In the genomic region with DNA sequence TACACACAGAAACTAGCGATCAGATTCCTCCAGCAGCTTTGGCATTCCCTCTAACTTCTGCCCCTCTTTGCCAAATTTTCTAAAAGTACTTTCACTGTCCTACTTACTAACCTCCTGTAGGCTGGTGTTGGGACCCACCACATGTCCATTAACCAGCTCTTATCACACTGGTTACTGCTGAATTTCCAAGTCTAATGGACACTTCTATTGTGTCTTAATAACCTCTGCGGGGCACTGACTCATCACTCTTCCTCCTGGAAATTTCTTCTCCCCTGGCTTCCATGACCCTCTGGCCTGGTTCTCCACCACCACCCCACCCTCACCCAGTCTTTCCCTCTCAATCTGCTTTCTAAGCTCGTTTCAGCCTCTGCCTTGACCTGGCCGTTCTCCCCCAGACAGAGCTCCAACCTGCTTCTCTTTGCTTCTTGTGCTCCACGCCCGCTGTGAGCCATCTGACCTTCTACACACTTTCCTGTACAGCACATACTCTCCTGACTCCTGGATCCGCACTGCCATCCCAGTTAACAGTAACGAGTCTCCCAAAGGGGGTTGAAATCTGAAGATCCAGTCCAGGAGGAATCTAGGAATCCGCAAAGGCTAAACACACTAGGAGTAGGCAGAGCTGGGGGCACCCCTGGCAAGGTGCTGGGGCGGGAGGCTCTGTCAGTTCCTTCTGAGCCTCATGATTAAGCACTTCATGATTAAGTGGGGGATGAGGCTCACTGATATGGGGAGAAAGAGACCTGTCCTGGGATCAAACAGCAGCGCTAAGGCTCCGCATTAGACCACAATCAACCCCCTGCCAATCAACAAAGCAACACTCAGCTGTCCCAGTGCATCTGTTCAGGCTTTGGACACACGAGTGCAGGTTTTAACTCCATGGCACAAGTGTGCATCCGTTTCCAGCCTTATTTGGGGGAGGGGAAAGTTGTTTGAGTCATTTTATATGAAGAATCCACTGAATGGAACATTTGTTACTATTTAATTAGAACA, we compare ENCODE assay signal across 22 cellular contexts.
DNase-seq lines count a peak whose midpoint lies in the region; ATAC-seq lines count a peak whose summit lies in the region.
"Had no signal": no experiment of that assay in that cellular context is flagged by ENCODE, and none has a peak within 500 bp of the region (broad histone marks: within the 10 kb centered on the region; RNA-seq: fewer than 3 reads in every experiment).

No MANE protein-coding gene starts in this region.

- H3K4me3 ChIP-seq in subcutaneous abdominal adipose tissue (ENCODE audit: low read depth in 1 of 5, low read length in 5 of 5) = peak overlapping the region in 2 of 5 donors; percentile 36 to 42
- H3K4me3 ChIP-seq: ascending aorta, esophagus muscularis mucosa, pancreas, spleen, upper lobe of left lung had no signal

- no peaks in the 10 kb centered on the region for H3K36me3 ChIP-seq in subcutaneous abdominal adipose tissue (ENCODE audit: control insufficient read depth in 5 of 5, insufficient read depth in 5 of 5, low read length in 5 of 5)
- H3K36me3 ChIP-seq: ascending aorta, esophagus muscularis mucosa, pancreas, spleen, upper lobe of left lung had no signal

- no peaks in the 10 kb centered on the region for H3K9me3 ChIP-seq in subcutaneous abdominal adipose tissue (ENCODE audit: control insufficient read depth in 5 of 5, low read length in 5 of 5)
- H3K9me3 ChIP-seq: ascending aorta, esophagus muscularis mucosa, pancreas, spleen, upper lobe of left lung had no signal

- DNase-seq in DMS 273 (lab: John Stamatoyannopoulos, UW; ENCODE audit: unreplicated experiment) (peak; percentile 23), DMS 273 treated with DMSO at 0.1 percent for 48 hours (lab: John Stamatoyannopoulos, UW) (no peak), dermis blood vessel endothelial cell (peak; percentile 41), left colon (peak in 1 of 2 donors; percentile 47), activated T-cell treated with anti-CD3 and anti-CD28 coated beads for 4 hours (no peak), OCI-M1 (lab: John Stamatoyannopoulos, UW) (no peak), glomerular visceral epithelial cell (ENCODE audit: extremely low spot score) (no peak)
- DNase-seq: activated CD4-positive, CD25-positive, alpha-beta regulatory T cell treated with anti-CD3 and anti-CD28 coated beads, Interleukin-2, amount 50 U/mL, for 72 hours; activated gamma-delta T cell; C1 segment of cervical spinal cord; cortex of kidney; hypothalamus; NCI-H345; pancreas; SIG-M5; spleen; upper lobe of left lung had no signal

- intact Hi-C loops in left colon (cut with DNase I, micrococcal nuclease) = no loop called here

- H3K27ac ChIP-seq in subcutaneous abdominal adipose tissue (ENCODE audit: low read depth, low read length) = peak overlapping the region; percentile 80
- H3K27ac ChIP-seq: 22Rv1, ascending aorta, esophagus muscularis mucosa, KMS-11, pancreas, spleen, upper lobe of left lung had no signal

- ATAC-seq in left colon = peak; percentile 86
- ATAC-seq: pancreas had no signal

- H3K27me3 ChIP-seq in subcutaneous abdominal adipose tissue (ENCODE audit: control insufficient read depth in 5 of 5, insufficient read depth in 4 of 5, low read length in 5 of 5) = no peaks in the 10 kb centered on the region
- H3K27me3 ChIP-seq: ascending aorta, pancreas, upper lobe of left lung had no signal

- H3K9ac ChIP-seq in subcutaneous abdominal adipose tissue (ENCODE audit: low read length in 5 of 5) = peak overlapping the region in 1 of 5 donors; percentile 39
- H3K9ac ChIP-seq: KMS-11 had no signal

- H3K4me1 ChIP-seq in subcutaneous abdominal adipose tissue (ENCODE audit: control insufficient read depth in 5 of 5, insufficient read depth in 5 of 5, low read length in 5 of 5) = peaks cover 12 to 52% (median 27%) of the 10 kb centered on the region in 5 donors
- H3K4me1 ChIP-seq: ascending aorta, pancreas, spleen had no signal

Comparison
In these comparisons a context has a peak if more than half of its experiments do, and no peak if none do; other contexts are left out.
1. DNase-seq: peak in DMS 273 (single experiment) and dermis blood vessel endothelial cell (single experiment); none in DMS 273 treated with DMSO at 0.1 percent for 48 hours (single experiment), activated T-cell treated with anti-CD3 and anti-CD28 coated beads for 4 hours (single experiment), OCI-M1 (single experiment) and glomerular visceral epithelial cell (single experiment).